8 cellular contexts compared by ENCODE assay signal in the genomic region with DNA sequence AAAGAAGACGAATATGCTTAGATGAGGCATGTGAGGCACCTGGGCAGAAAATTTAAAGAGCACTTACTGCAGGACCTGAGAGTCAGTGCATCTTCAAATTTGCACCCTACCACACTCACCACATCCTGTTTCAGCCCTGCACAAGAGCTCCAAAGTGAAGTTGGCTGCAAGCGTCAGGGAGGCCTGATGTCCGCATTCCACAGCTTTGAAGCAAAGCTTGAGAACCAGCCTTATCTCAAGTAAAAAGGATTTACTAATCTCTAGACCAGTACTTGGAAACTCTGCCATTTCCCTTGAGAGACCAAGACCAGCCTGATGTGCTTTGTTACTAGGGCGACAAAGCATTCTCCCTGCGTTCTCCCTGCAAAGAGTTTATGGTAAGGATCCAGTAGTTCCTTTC. TPM values are rescaled to one million over a fixed set of nuclear protein-coding genes. Genes with fewer than 3 reads are reported as not detected.
A peak's percentile ranks its signal among the peaks of the same experiment; 100 is the strongest.
DNase-seq lines count a peak whose midpoint lies in the region; ATAC-seq and TF ChIP-seq lines count a peak whose summit lies in the region.

No MANE protein-coding gene starts in this region.

- no peak for TF ChIP-seq CTCF in foreskin keratinocyte (conservative IDR thresholded peaks at IDR 0.05)

- peak overlapping the region; percentile 92 for H3K27ac ChIP-seq in mesodermal cell (ENCODE audit: low read depth, low read length, severe bottlenecking)
- H3K27ac ChIP-seq in foreskin keratinocyte, result no peak overlapping the region

- no peaks in the 10 kb centered on the region for H3K27me3 Mint-ChIP-seq in activated T-cell treated with anti-CD3 and anti-CD28 coated beads, Interleukin-2, amount 50 U/mL, for 4 hours (ENCODE audit: low read depth)

- peaks cover 22% of the 10 kb centered on the region for H3K4me1 ChIP-seq in mesodermal cell (ENCODE audit: control insufficient read depth, insufficient read depth, low read length, poor library complexity, severe bottlenecking)
- no peaks in the 10 kb centered on the region for H3K4me1 ChIP-seq in foreskin keratinocyte

- H3K36me3 ChIP-seq in mesodermal cell (ENCODE audit: control insufficient read depth, insufficient read depth, low read length), result no peaks in the 10 kb centered on the region

- peak; percentile 38 for ATAC-seq in HG03460 (IDR thresholded peaks at IDR 0.05; ENCODE audit: unreplicated experiment)
- ATAC-seq in activated T-cell treated with anti-CD3 and anti-CD28 coated beads, Interleukin-2, amount 50 U/mL, for 4 hours, result no peak
- ATAC-seq in foreskin keratinocyte, result no peak

- 70 to 74% methylated on average over 3 to 4 of the region's 5 CpGs for WGBS in mesodermal cell (ENCODE audit: insufficient coverage in 2 of 2), 2 experiments

- peaks cover under 1% of the 10 kb centered on the region for H3K9me3 Mint-ChIP-seq in activated T-cell treated with anti-CD3 and anti-CD28 coated beads, Interleukin-2, amount 50 U/mL, for 4 hours

- H3K9me3 ChIP-seq in mesodermal cell (ENCODE audit: control insufficient read depth, low read length), result no peaks in the 10 kb centered on the region

- H3K4me3 ChIP-seq in mesodermal cell (ENCODE audit: extremely low read depth, insufficient read depth, low read length, poor library complexity, severe bottlenecking), result no peak overlapping the region

- peak; percentile 68 for DNase-seq in activated CD8-positive, alpha-beta memory T cell treated with anti-CD3 and anti-CD28 coated beads for 24 hours
- no peak for DNase-seq in activated CD8-positive, alpha-beta memory T cell treated with anti-CD3 and anti-CD28 coated beads, Interleukin-2, amount 50 U/mL, for 48 hours
- DNase-seq in activated T-cell treated with anti-CD3 and anti-CD28 coated beads, Interleukin-2, amount 50 U/mL, for 4 hours, result no peak
- DNase-seq in kidney glomerular epithelial cell (lab: John Stamatoyannopoulos, UW) (no peak), foreskin keratinocyte (no peak), NCI-H1436 (lab: John Stamatoyannopoulos, UW) (no peak)

- peak overlapping the region; percentile 29 for H3K4me3 Mint-ChIP-seq in activated T-cell treated with anti-CD3 and anti-CD28 coated beads, Interleukin-2, amount 50 U/mL, for 4 hours

- no peaks in the 10 kb centered on the region for H3K27me3 ChIP-seq in foreskin keratinocyte

- H3K4me1 Mint-ChIP-seq in activated T-cell treated with anti-CD3 and anti-CD28 coated beads, Interleukin-2, amount 50 U/mL, for 4 hours (ENCODE audit: low read depth), result peaks cover 35% of the 10 kb centered on the region

- H3K36me3 Mint-ChIP-seq in activated T-cell treated with anti-CD3 and anti-CD28 coated beads, Interleukin-2, amount 50 U/mL, for 4 hours (ENCODE audit: insufficient read depth), result no peaks in the 10 kb centered on the region

RNA-seq across cellular contexts. Expression of gene ASNSD1, which starts 3.4 kb away (rescaled TPM):
- 10 to 100 TPM; 61.7 to 78.7 (median 70.2) TPM for total RNA-seq in activated T-cell treated with anti-CD3 and anti-CD28 coated beads, Interleukin-2, amount 50 U/mL, for 4 hours
- 41.4 TPM for polyA plus RNA-seq in mesodermal cell (2013, experiment 1 of 2)
- 45.8 TPM for polyA plus RNA-seq in mesodermal cell (2013, experiment 2 of 2)
- 33.5 and 34.4 TPM in 2 replicates for total RNA-seq in foreskin keratinocyte
- polyA plus RNA-seq in foreskin keratinocyte, result 21.9 and 23.1 TPM in 2 replicates

RNA-seq across cellular contexts. Expression of gene ANKAR, which starts 16.6 kb away (rescaled TPM):
- 1 to 10 TPM; 2.0 to 3.2 (median 3.0) TPM for total RNA-seq in activated T-cell treated with anti-CD3 and anti-CD28 coated beads, Interleukin-2, amount 50 U/mL, for 4 hours
- 1.6 TPM for polyA plus RNA-seq in mesodermal cell (2013, experiment 1 of 2)
- 4.0 TPM for polyA plus RNA-seq in mesodermal cell (2013, experiment 2 of 2)
- 1.3 and 1.5 TPM in 2 replicates for total RNA-seq in foreskin keratinocyte
- polyA plus RNA-seq in foreskin keratinocyte, result 0.29 and 0.30 TPM in 2 replicates
